Comparison of ENCODE assay signal across 17 cellular contexts in the genomic region with DNA sequence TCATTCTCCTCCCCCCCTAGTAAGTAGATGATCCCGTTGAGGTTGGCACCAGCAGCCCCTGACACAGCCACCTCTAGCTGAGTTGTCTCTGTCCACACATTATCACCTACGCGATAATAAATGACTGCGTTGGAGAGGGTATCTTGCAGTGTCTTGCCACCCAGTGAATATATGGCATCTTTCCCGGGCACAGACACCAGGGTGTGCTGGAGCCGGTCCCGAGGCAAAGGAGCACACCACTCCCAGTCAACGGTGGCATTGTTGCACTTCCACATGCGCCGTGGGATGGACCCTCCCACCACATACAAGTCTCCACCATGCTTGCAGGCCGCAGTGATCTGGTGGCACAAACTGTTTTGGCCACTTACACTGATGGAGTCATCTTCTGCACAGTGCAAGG. TPM values are rescaled to one million over a fixed set of nuclear protein-coding genes. Genes with fewer than 3 reads are reported as not detected.
DNase-seq lines count a peak whose midpoint lies in the region; ATAC-seq, FAIRE-seq and TF ChIP-seq lines count a peak whose summit lies in the region.
"Had no signal": no experiment of that assay in that cellular context is flagged by ENCODE, and none has a peak within 500 bp of the region (broad histone marks: within the 10 kb centered on the region; RNA-seq: fewer than 3 reads in every experiment).

No MANE protein-coding gene starts in this region.

- no peak for ATAC-seq in GM12878
- ATAC-seq in sciatic nerve = peak; percentile 20
- no peak for ATAC-seq in upper lobe of left lung (ENCODE audit: low FRiP score in 2 of 2)
- ATAC-seq: activated T-cell treated with anti-CD3 and anti-CD28 coated beads, Interleukin-2, amount 50 U/mL, for 4 hours; gastrocnemius medialis had no signal

- peaks cover 9% of the 10 kb centered on the region for H3K4me1 ChIP-seq in GM12878 (ENCODE audit: control insufficient read depth, insufficient read depth, low read length)
- peaks cover 50% of the 10 kb centered on the region for H3K4me1 ChIP-seq in left ventricle myocardium inferior
- H3K4me1 ChIP-seq in upper lobe of left lung = peaks cover 9 to 15% (median 14%) of the 10 kb centered on the region in 4 donors

- POLR2A ChIA-PET in GM12878 (lab: Charles Lee) = interaction anchor here (0.5 kb wide), 1 partner anchor 98 kb away, joined by 3 read pairs; no protein-coding TSS in a partner anchor

- TF ChIP-seq CTCF in GM12878 (IDR thresholded peaks at IDR 0.05 in 2 of 3, conservative IDR thresholded peaks at IDR 0.05 in 1 of 3; ENCODE audit: control insufficient read depth in 2 of 3, extremely low read depth in 1 of 3, insufficient read depth in 1 of 3, low read depth in 3 of 3, low read length in 3 of 3) (no peak), left ventricle myocardium inferior (IDR thresholded peaks at IDR 0.05; ENCODE audit: borderline replicate concordance) (no peak), upper lobe of left lung (IDR thresholded peaks at IDR 0.05) (no peak)

- H3K36me3 ChIP-seq in GM12878 (ENCODE audit: control insufficient read depth in 2 of 2, insufficient read depth in 2 of 2, low read length in 1 of 2) (peaks cover 10 to 42% of the 10 kb centered on the region in 2 experiments), left ventricle myocardium inferior (peaks cover 65% of the 10 kb centered on the region), upper lobe of left lung (peaks cover 19 to 74% (median 39%) of the 10 kb centered on the region in 4 donors)

- H3K79me2 ChIP-seq in GM12878 (ENCODE audit: control insufficient read depth, insufficient read depth, low read length) = peaks cover 16% of the 10 kb centered on the region

- TSS peak; percentile 24 for BruUV-seq in GM12878 (replicated peaks; lab: Mats Ljungman, UMichigan)

- no peak for TF ChIP-seq POLR2A in GM12878 (IDR thresholded peaks at IDR 0.05; ENCODE audit: low read depth, low read length)
- no peak for TF ChIP-seq POLR2A in upper lobe of left lung (IDR thresholded peaks at IDR 0.05)

- no peaks in the 10 kb centered on the region for H3K9me3 ChIP-seq in GM12878 (replicated peaks; ENCODE audit: control insufficient read depth, insufficient read depth, low read length)
- H3K9me3 ChIP-seq in left ventricle myocardium inferior (replicated peaks) = no peaks in the 10 kb centered on the region
- H3K9me3 ChIP-seq in upper lobe of left lung = no peaks in the 10 kb centered on the region
- H3K9me3 ChIP-seq: gastrocnemius medialis, SK-N-SH had no signal

- no peak overlapping the region for H3K4me3 ChIP-seq in GM12878
- no peak overlapping the region for H3K4me3 ChIP-seq in left ventricle myocardium inferior
- no peak overlapping the region for H3K4me3 ChIP-seq in upper lobe of left lung
- H3K4me3 ChIP-seq: gastrocnemius medialis, smooth muscle cell had no signal

- no peak for FAIRE-seq in GM12878 (lab: Jason Lieb, UNC)
- FAIRE-seq: TTC549 had no signal

- CTCF ChIA-PET in GM12878 (lab: Yijun Ruan, JAX) = interaction anchor here (0.6 to 1.0 kb wide), 3 partner anchors 23 to 99 kb away, joined by 3 read pairs; no protein-coding TSS in a partner anchor

- TF ChIP-seq EP300 in GM12878 (IDR thresholded peaks at IDR 0.05; ENCODE audit: borderline replicate concordance in 1 of 2, control insufficient read depth in 1 of 2, low read depth in 2 of 2, low read length in 2 of 2) (no peak), upper lobe of left lung (IDR thresholded peaks at IDR 0.05) (no peak)

- 0 out of 2 replicates have a peak, but pooled peaks cover 3% of the 10 kb centered on the region for H4K20me1 ChIP-seq in GM12878 (ENCODE audit: control insufficient read depth, insufficient read depth)

- H3K27ac ChIP-seq in GM12878 (ENCODE audit: control insufficient read depth, insufficient read depth) (no peak overlapping the region), left ventricle myocardium inferior (replicated peaks) (peak overlapping the region; percentile 62), upper lobe of left lung (no peak overlapping the region)

- in situ Hi-C loops in GM12878 (cut with MboI) = no loop called here

- no peak for DNase-seq in GM12878 (ENCODE audit: low read depth, low spot score)
- peak; percentile 51 for DNase-seq in left ventricle myocardium inferior
- peak; percentile 51 for DNase-seq in sciatic nerve (ENCODE audit: low spot score)
- no peak for DNase-seq in OCI-M1 (lab: John Stamatoyannopoulos, UW)
- no peak for DNase-seq in activated CD4-positive, CD25-positive, alpha-beta regulatory T cell treated with anti-CD3 and anti-CD28 coated beads, Interleukin-2, amount 50 U/mL, for 72 hours
- DNase-seq in upper lobe of left lung = no peak
- DNase-seq: activated CD4-positive, alpha-beta T cell treated with anti-CD3 and anti-CD28 coated beads, Interleukin-2, amount 50 U/mL, for 4 hours; activated T-cell treated with anti-CD3 and anti-CD28 coated beads, Interleukin-2, amount 50 U/mL, for 4 hours; gastrocnemius medialis; Karpas-422; NCI-H1436 treated with DMSO at 0.1 percent for 48 hours; stimulated activated naive CD4-positive, alpha-beta T cell treated with Interleukin-2 at 50 U/mL for 16 hours had no signal

- RAD21 ChIA-PET in GM12878 (lab: Charles Lee; ENCODE audit: unreplicated experiment) = interaction anchor here (1.1 kb wide), 1 partner anchor 61 kb away, joined by 3 read pairs; no protein-coding TSS in a partner anchor

- no peak overlapping the region; the same call in 1 of the 2 replicates for H3K4me2 ChIP-seq in GM12878 (ENCODE audit: control insufficient read depth, insufficient read depth)
- H3K4me2 ChIP-seq: SK-N-SH, smooth muscle cell had no signal

- no peak overlapping the region for H3K9ac ChIP-seq in GM12878 (ENCODE audit: control insufficient read depth, insufficient read depth, low read length)
- H3K9ac ChIP-seq: SK-N-SH had no signal

- SMC1A ChIA-PET in GM12878 (lab: Charles Lee; ENCODE audit: uncharacterized antibody, unreplicated experiment) = interaction anchor here (0.9 kb wide), 1 partner anchor 50 kb away, joined by 4 read pairs; no protein-coding TSS in a partner anchor

- TF ChIP-seq RAD21 in GM12878 (IDR thresholded peaks at IDR 0.05; ENCODE audit: insufficient read depth, low read depth, low read length) = no peak

- no peaks in the 10 kb centered on the region for H3K27me3 ChIP-seq in GM12878 (replicated peaks in 1 of 2; ENCODE audit: control insufficient read depth in 2 of 2, insufficient read depth in 2 of 2, low read length in 1 of 2)
- no peaks in the 10 kb centered on the region for H3K27me3 ChIP-seq in left ventricle myocardium inferior (ENCODE audit: low read depth)
- no peaks in the 10 kb centered on the region for H3K27me3 ChIP-seq in upper lobe of left lung
- H3K27me3 ChIP-seq: gastrocnemius medialis had no signal

- intact Hi-C loops in GM12878 (cut with micrococcal nuclease; ENCODE audit: unreplicated experiment) = no loop called here
- intact Hi-C loops in left ventricle myocardium inferior (cut with micrococcal nuclease) = no loop called here
- intact Hi-C loops in sciatic nerve (cut with DNase I) = no loop called here

- H2AFZ ChIP-seq in GM12878 (ENCODE audit: control insufficient read depth, low read depth, low read length) = no peak overlapping the region

- 88% methylated on average over 11 of the region's 11 CpGs for WGBS in GM12878 (ENCODE audit: insufficient coverage, insufficient replicate concordance, low lambda C conversion rate, missing lambda C conversion rate)
- 92 to 100% methylated on average over 3 to 11 of the region's 11 CpGs for WGBS in upper lobe of left lung, 2 donors

RNA-seq across cellular contexts. Expression of gene KBTBD4, which starts 5.4 kb away (rescaled TPM):
- 10.4 and 10.9 TPM in 2 replicates for total RNA-seq in GM12878 (2013; cell fraction: nucleolus; rRNA removed)
- 26.0 and 26.3 TPM in 2 replicates for total RNA-seq in GM12878 (2014; rRNA removed)
- total RNA-seq in GM12878 (2014; rRNA removed; fragmentation: Illumina TruSeq; extraction: Trizol) = 19.5 and 21.8 TPM in 2 replicates
- total RNA-seq in GM12878 (2021) = 20.0 and 20.6 TPM in 2 replicates
- polyA plus RNA-seq in GM12878 (2011; ENCODE audit: low read depth) = 70.4 TPM
- 28.0 and 29.9 TPM in 2 replicates for polyA plus RNA-seq in GM12878 (2011; rRNA removed)
- polyA plus RNA-seq in GM12878 (2011; cell fraction: cytosol; rRNA removed) = 32.2 and 32.3 TPM in 2 replicates
- polyA plus RNA-seq in GM12878 (2011; cell fraction: nucleus; rRNA removed) = 16.8 and 17.9 TPM in 2 replicates
- 16.2 and 18.2 TPM in 2 replicates for polyA plus RNA-seq in GM12878 (2012)
- 21.3 and 21.8 TPM in 2 replicates for polyA plus RNA-seq in GM12878 (2014; fragmentation: Illumina TruSeq; extraction: Trizol)
- 10 to 100 TPM; 25.4 to 46.4 TPM for polyA plus RNA-seq in GM12878 (2014; fragmentation: Nextera tagmentation; extraction: Ambion mirVana)
- 15.6 and 18.4 TPM in 2 replicates for polyA plus RNA-seq in GM12878 (2014; rRNA removed)
- 10 to 100 TPM; 31.4 to 32.5 TPM for polyA plus RNA-seq in GM12878 (2016; fragmentation: Nextera tagmentation; extraction: Ambion mirVana)
- 42.4 and 46.7 TPM in 2 replicates for polyA minus RNA-seq in GM12878 (2011; rRNA and poly(A)+ RNA removed)
- polyA minus RNA-seq in GM12878 (2011; cell fraction: cytosol; rRNA and poly(A)+ RNA removed) = 8.2 and 9.4 TPM in 2 replicates
- 6.5 and 10.8 TPM in 2 replicates for polyA minus RNA-seq in GM12878 (2011; cell fraction: nucleus; rRNA and poly(A)+ RNA removed)
- total RNA-seq in left ventricle myocardium inferior = 14.2 TPM
- total RNA-seq in sciatic nerve = 12.5 TPM
- 10 to 100 TPM in 5 of 6 donors, 1 to 10 TPM in 1; 3.1 to 22.2 (median 17.4) TPM for total RNA-seq in upper lobe of left lung

RNA-seq across cellular contexts. Expression of gene NDUFS3, which starts 5.6 kb away (rescaled TPM):
- 39.6 and 43.4 TPM in 2 replicates for total RNA-seq in GM12878 (2013; cell fraction: nucleolus; rRNA removed)
- total RNA-seq in GM12878 (2014; rRNA removed) = 107 and 113 TPM in 2 replicates
- 95.5 and 96.3 TPM in 2 replicates for total RNA-seq in GM12878 (2014; rRNA removed; fragmentation: Illumina TruSeq; extraction: Trizol)
- total RNA-seq in GM12878 (2021) = 133 and 137 TPM in 2 replicates
- polyA plus RNA-seq in GM12878 (2011; ENCODE audit: low read depth) = 135 TPM
- 208 and 217 TPM in 2 replicates for polyA plus RNA-seq in GM12878 (2011; rRNA removed)
- polyA plus RNA-seq in GM12878 (2011; cell fraction: cytosol; rRNA removed) = 254 and 256 TPM in 2 replicates
- 155 and 184 TPM in 2 replicates for polyA plus RNA-seq in GM12878 (2011; cell fraction: nucleus; rRNA removed)
- polyA plus RNA-seq in GM12878 (2012) = 86.9 and 87.3 TPM in 2 replicates
- 99.6 and 111 TPM in 2 replicates for polyA plus RNA-seq in GM12878 (2014; fragmentation: Illumina TruSeq; extraction: Trizol)
- polyA plus RNA-seq in GM12878 (2014; fragmentation: Nextera tagmentation; extraction: Ambion mirVana) = 100 to 1,000 TPM in 1 of 2 experiments, 10 to 100 TPM in 1; 22.3 to 101 TPM
- polyA plus RNA-seq in GM12878 (2014; rRNA removed) = 166 and 179 TPM in 2 replicates
- polyA plus RNA-seq in GM12878 (2016; fragmentation: Nextera tagmentation; extraction: Ambion mirVana) = 100 to 1,000 TPM; 176 to 186 TPM
- polyA minus RNA-seq in GM12878 (2011; rRNA and poly(A)+ RNA removed) = 136 and 156 TPM in 2 replicates
- 27.4 and 40.3 TPM in 2 replicates for polyA minus RNA-seq in GM12878 (2011; cell fraction: cytosol; rRNA and poly(A)+ RNA removed)
- 45.7 and 55.5 TPM in 2 replicates for polyA minus RNA-seq in GM12878 (2011; cell fraction: nucleus; rRNA and poly(A)+ RNA removed)
- 296 TPM for total RNA-seq in left ventricle myocardium inferior
- 46.0 TPM for total RNA-seq in sciatic nerve
- 10 to 100 TPM; 42.5 to 92.6 (median 72.2) TPM for total RNA-seq in upper lobe of left lung

RNA-seq across cellular contexts. Expression of gene PTPMT1, which starts 7.9 kb away (rescaled TPM):
- total RNA-seq in GM12878 (2013; cell fraction: nucleolus; rRNA removed) = 33.7 and 39.6 TPM in 2 replicates
- total RNA-seq in GM12878 (2014; rRNA removed) (98.7 and 99.7 TPM in 2 replicates), GM12878 (2014; rRNA removed; fragmentation: Illumina TruSeq; extraction: Trizol) (41.2 and 44.2 TPM in 2 replicates), GM12878 (2021) (59.1 and 59.7 TPM in 2 replicates), left ventricle myocardium inferior (23.6 TPM), sciatic nerve (31.3 TPM), upper lobe of left lung (100 to 1,000 TPM in 2 of 6 donors, 10 to 100 TPM in 4; 69.1 to 188 (median 89.9) TPM)
- 30.0 TPM for polyA plus RNA-seq in GM12878 (2011; ENCODE audit: low read depth)
- polyA plus RNA-seq in GM12878 (2011; rRNA removed) (45.5 and 50.3 TPM in 2 replicates), GM12878 (2014; fragmentation: Illumina TruSeq; extraction: Trizol) (57.2 and 59.2 TPM in 2 replicates), GM12878 (2014; fragmentation: Nextera tagmentation; extraction: Ambion mirVana) (10 to 100 TPM; 12.0 to 26.1 TPM), GM12878 (2014; rRNA removed) (106 and 112 TPM in 2 replicates), GM12878 (2016; fragmentation: Nextera tagmentation; extraction: Ambion mirVana) (100 to 1,000 TPM; 108 to 116 TPM)
- 57.0 and 73.0 TPM in 2 replicates for polyA plus RNA-seq in GM12878 (2011; cell fraction: cytosol; rRNA removed)
- 20.5 and 25.5 TPM in 2 replicates for polyA plus RNA-seq in GM12878 (2011; cell fraction: nucleus; rRNA removed)
- polyA plus RNA-seq in GM12878 (2012) = 43.0 and 46.9 TPM in 2 replicates
- polyA minus RNA-seq in GM12878 (2011; rRNA and poly(A)+ RNA removed) = 19.2 and 21.4 TPM in 2 replicates
- polyA minus RNA-seq in GM12878 (2011; cell fraction: cytosol; rRNA and poly(A)+ RNA removed) = 11.9 and 12.3 TPM in 2 replicates
- 10.9 and 14.8 TPM in 2 replicates for polyA minus RNA-seq in GM12878 (2011; cell fraction: nucleus; rRNA and poly(A)+ RNA removed)

RNA-seq across cellular contexts. Expression of gene FAM180B, which starts 13.2 kb away (rescaled TPM):
- total RNA-seq in GM12878 (2013; cell fraction: nucleolus; rRNA removed) = not detected in 2 replicates
- total RNA-seq in GM12878 (2014; rRNA removed) (0.22 and 0.34 TPM in 2 replicates), GM12878 (2014; rRNA removed; fragmentation: Illumina TruSeq; extraction: Trizol) (not detected in 2 replicates), GM12878 (2021) (not detected in 2 replicates), left ventricle myocardium inferior (0.22 TPM), sciatic nerve (3.0 TPM), upper lobe of left lung (under 1 TPM in 2 of 6 donors, not detected in 4; 0.14 to 0.30 TPM)
- polyA plus RNA-seq in GM12878 (2011; ENCODE audit: low read depth) = not detected
- polyA plus RNA-seq in GM12878 (2011; rRNA removed) (not detected in 2 replicates), GM12878 (2014; fragmentation: Illumina TruSeq; extraction: Trizol) (0.04 TPM in 1 of 2 replicates, not detected in the other), GM12878 (2014; fragmentation: Nextera tagmentation; extraction: Ambion mirVana) (not detected), GM12878 (2014; rRNA removed) (0.14 TPM in 1 of 2 replicates, not detected in the other), GM12878 (2016; fragmentation: Nextera tagmentation; extraction: Ambion mirVana) (not detected)
- not detected in 2 replicates for polyA plus RNA-seq in GM12878 (2011; cell fraction: cytosol; rRNA removed)
- 0.07 and 0.15 TPM in 2 replicates for polyA plus RNA-seq in GM12878 (2011; cell fraction: nucleus; rRNA removed)
- polyA plus RNA-seq in GM12878 (2012) = not detected in 2 replicates
- polyA minus RNA-seq in GM12878 (2011; rRNA and poly(A)+ RNA removed) = not detected in 2 replicates
- polyA minus RNA-seq in GM12878 (2011; cell fraction: cytosol; rRNA and poly(A)+ RNA removed) = not detected in 2 replicates
- 0.36 and 0.96 TPM in 2 replicates for polyA minus RNA-seq in GM12878 (2011; cell fraction: nucleus; rRNA and poly(A)+ RNA removed)
- total RNA-seq: gastrocnemius medialis, NCI-H460, smooth muscle cell had no signal
- polyA plus RNA-seq: BJ, SK-N-SH, smooth muscle cell had no signal

RNA-seq across cellular contexts. Expression of gene CELF1, which starts 20.4 kb away (rescaled TPM):
- 266 and 277 TPM in 2 replicates for total RNA-seq in GM12878 (2013; cell fraction: nucleolus; rRNA removed)
- total RNA-seq in GM12878 (2014; rRNA removed) (78.6 and 82.0 TPM in 2 replicates), GM12878 (2014; rRNA removed; fragmentation: Illumina TruSeq; extraction: Trizol) (64.2 and 64.9 TPM in 2 replicates), GM12878 (2021) (106 and 108 TPM in 2 replicates), left ventricle myocardium inferior (88.6 TPM), sciatic nerve (113 TPM), upper lobe of left lung (100 to 1,000 TPM in 3 of 6 donors, 10 to 100 TPM in 3; 82.7 to 194 (median 113) TPM)
- polyA plus RNA-seq in GM12878 (2011; ENCODE audit: low read depth) = 31.3 TPM
- polyA plus RNA-seq in GM12878 (2011; rRNA removed) (128 and 130 TPM in 2 replicates), GM12878 (2014; fragmentation: Illumina TruSeq; extraction: Trizol) (73.1 and 77.8 TPM in 2 replicates), GM12878 (2014; fragmentation: Nextera tagmentation; extraction: Ambion mirVana) (10 to 100 TPM; 35.3 to 41.5 TPM), GM12878 (2014; rRNA removed) (83.8 and 92.9 TPM in 2 replicates), GM12878 (2016; fragmentation: Nextera tagmentation; extraction: Ambion mirVana) (100 to 1,000 TPM; 108 to 109 TPM)
- 83.8 and 85.4 TPM in 2 replicates for polyA plus RNA-seq in GM12878 (2011; cell fraction: cytosol; rRNA removed)
- polyA plus RNA-seq in GM12878 (2011; cell fraction: nucleus; rRNA removed) = 169 and 191 TPM in 2 replicates
- 42.3 and 44.9 TPM in 2 replicates for polyA plus RNA-seq in GM12878 (2012)
- 158 and 170 TPM in 2 replicates for polyA minus RNA-seq in GM12878 (2011; rRNA and poly(A)+ RNA removed)
- polyA minus RNA-seq in GM12878 (2011; cell fraction: cytosol; rRNA and poly(A)+ RNA removed) = 49.4 and 74.5 TPM in 2 replicates
- 75.3 and 124 TPM in 2 replicates for polyA minus RNA-seq in GM12878 (2011; cell fraction: nucleus; rRNA and poly(A)+ RNA removed)

Comparison
In these comparisons a context has a peak if more than half of its experiments do, and no peak if none do; other contexts are left out.
1. DNase-seq: peak in left ventricle myocardium inferior (single experiment) and sciatic nerve (single experiment); none in GM12878 (single experiment), OCI-M1 (single experiment), activated CD4-positive, CD25-positive, alpha-beta regulatory T cell treated with anti-CD3 and anti-CD28 coated beads, Interleukin-2, amount 50 U/mL, for 72 hours (single experiment) and upper lobe of left lung (0 of 2).